In genomic region chr14:55915464-55915863, GRCh38 we compare ENCODE assay signal across 16 cellular contexts.
DNase-seq lines count a peak whose midpoint lies in the region; ATAC-seq and TF ChIP-seq lines count a peak whose summit lies in the region.
"Had no signal": no experiment of that assay in that cellular context is flagged by ENCODE, and none has a peak within 500 bp of the region (broad histone marks: within the 10 kb centered on the region; RNA-seq: fewer than 3 reads in every experiment).

No MANE protein-coding gene starts in this region.

- no peak overlapping the region for H3K4me3 ChIP-seq in right cardiac atrium (ENCODE audit: low read length)
- no peak overlapping the region for H3K4me3 ChIP-seq in right atrium auricular region
- no peak overlapping the region for H3K4me3 ChIP-seq in astrocyte of the cerebellum (ENCODE audit: low read depth, low read length)
- H3K4me3 ChIP-seq in fibroblast of pulmonary artery (replicated peaks; ENCODE audit: low read depth, low read length), result no peak overlapping the region
- H3K4me3 ChIP-seq: SJCRH30 had no signal

- peaks cover 4% of the 10 kb centered on the region for H3K9me3 Mint-ChIP-seq in progenitor cell of endocrine pancreas (ENCODE audit: low read depth)
- peaks cover 0 to 7% (median 4%) of the 10 kb centered on the region in 7 donors for H3K9me3 Mint-ChIP-seq in CD14-positive monocyte

- DNase-seq in right cardiac atrium (no peak), right atrium auricular region (ENCODE audit: low spot score) (no peak), astrocyte of the cerebellum (ENCODE audit: low read depth) (peak; percentile 76), fibroblast of pulmonary artery (ENCODE audit: low read depth) (peak; percentile 64), progenitor cell of endocrine pancreas (ENCODE audit: low spot score, unreplicated experiment) (no peak), CD14-positive monocyte (ENCODE audit: low spot score) (no peak)
- DNase-seq: CD4-positive, alpha-beta memory T cell; NCI-H1105 treated with DMSO at 0.1 percent for 48 hours; NCI-H187 treated with DMSO at 0.1 percent for 48 hours; NCI-H2227 treated with DMSO at 0.1 percent for 48 hours; NCI-H524 treated with DMSO at 0.1 percent for 48 hours; SJCRH30 had no signal

- H3K9me3 ChIP-seq in right cardiac atrium (ENCODE audit: control insufficient read depth, low read length) (no peaks in the 10 kb centered on the region), right atrium auricular region (no peaks in the 10 kb centered on the region)
- H3K9me3 ChIP-seq: SJCRH30 had no signal

- no peak overlapping the region for H3K4me3 Mint-ChIP-seq in progenitor cell of endocrine pancreas (ENCODE audit: low read depth)
- no peak overlapping the region for H3K4me3 Mint-ChIP-seq in CD14-positive monocyte
- H3K4me3 Mint-ChIP-seq: B cell; CD4-positive, alpha-beta memory T cell had no signal

- no peak overlapping the region for H3K27ac Mint-ChIP-seq in progenitor cell of endocrine pancreas
- H3K27ac Mint-ChIP-seq in CD14-positive monocyte, result no peak overlapping the region
- H3K27ac Mint-ChIP-seq: B cell; CD4-positive, alpha-beta memory T cell had no signal

- WGBS in right cardiac atrium, result 24% methylated on average over 1 of the region's 1 CpG

- H3K27ac ChIP-seq in right cardiac atrium (ENCODE audit: low read length) (no peak overlapping the region), right atrium auricular region (no peak overlapping the region)
- H3K27ac ChIP-seq: RWPE1, SJCRH30 had no signal

- TF ChIP-seq CTCF in right atrium auricular region (IDR thresholded peaks at IDR 0.05), result no peak
- no peak for TF ChIP-seq CTCF in astrocyte of the cerebellum (IDR thresholded peaks at IDR 0.05; ENCODE audit: low read depth, low read length, missing control alignments)
- TF ChIP-seq CTCF in fibroblast of pulmonary artery (IDR thresholded peaks at IDR 0.05; ENCODE audit: low read length, missing control alignments), result no peak
- no peak for TF ChIP-seq CTCF in progenitor cell of endocrine pancreas (IDR thresholded peaks at IDR 0.05; ENCODE audit: unreplicated experiment)
- no peak for TF ChIP-seq CTCF in CD14-positive monocyte (IDR thresholded peaks at IDR 0.05)

- H3K36me3 ChIP-seq in right atrium auricular region, result no peaks in the 10 kb centered on the region
- H3K36me3 ChIP-seq: SJCRH30 had no signal

- intact Hi-C loops in right cardiac atrium (cut with DNase I) (no loop called here), CD14-positive monocyte (cut with micrococcal nuclease) (no loop called here)

- ATAC-seq in right cardiac atrium (peak; percentile 28 to 38), GM21515 (IDR thresholded peaks at IDR 0.05; ENCODE audit: unreplicated experiment) (no peak)
- ATAC-seq: HepG2 had no signal

- H3K27me3 Mint-ChIP-seq in progenitor cell of endocrine pancreas (no peaks in the 10 kb centered on the region), CD14-positive monocyte (ENCODE audit: low read depth in 3 of 3) (peaks cover 0 to 2% (median 0%) of the 10 kb centered on the region in 3 donors)

- H3K27me3 ChIP-seq in right cardiac atrium (ENCODE audit: control insufficient read depth, insufficient read depth), result no peaks in the 10 kb centered on the region
- H3K27me3 ChIP-seq in right atrium auricular region, result no peaks in the 10 kb centered on the region
- H3K27me3 ChIP-seq: SJCRH30 had no signal

- H3K4me1 Mint-ChIP-seq in progenitor cell of endocrine pancreas (ENCODE audit: low read depth), result no peaks in the 10 kb centered on the region
- no peaks in the 10 kb centered on the region for H3K4me1 Mint-ChIP-seq in CD14-positive monocyte
- H3K4me1 Mint-ChIP-seq: B cell; CD4-positive, alpha-beta memory T cell had no signal

- in situ Hi-C loops in astrocyte of the cerebellum (cut with HindIII; ENCODE audit: low sequenced_read_pairs), result no loop called here

- H3K4me1 ChIP-seq in right cardiac atrium (ENCODE audit: control insufficient read depth, insufficient read depth, low read length) (peaks cover 1% of the 10 kb centered on the region), right atrium auricular region (peaks cover 0 to 11% of the 10 kb centered on the region in 2 donors)

- no peaks in the 10 kb centered on the region for H3K36me3 Mint-ChIP-seq in progenitor cell of endocrine pancreas (ENCODE audit: insufficient read depth)
- no peaks in the 10 kb centered on the region for H3K36me3 Mint-ChIP-seq in CD14-positive monocyte
- H3K36me3 Mint-ChIP-seq: CD4-positive, alpha-beta memory T cell had no signal

Comparison
In these comparisons a context has a peak if more than half of its experiments do, and no peak if none do; other contexts are left out.
1. DNase-seq: peak in astrocyte of the cerebellum (single experiment) and fibroblast of pulmonary artery (single experiment); none in right cardiac atrium (0 of 3), right atrium auricular region (single experiment), progenitor cell of endocrine pancreas (single experiment) and CD14-positive monocyte (single experiment).